In genomic region chr2:34646901-34647300, GRCh38 we compare ENCODE assay signal across 27 cellular contexts.
"Had no signal": no experiment of that assay in that cellular context is flagged by ENCODE, and none has a peak within 500 bp of the region (broad histone marks: within the 10 kb centered on the region; RNA-seq: fewer than 3 reads in every experiment).

No MANE protein-coding gene starts in this region.

- H3K36me3 ChIP-seq: stomach, suprapubic skin, thoracic aorta, thyroid gland, tibial artery, tibial nerve, transverse colon, upper lobe of left lung, upper lobe of right lung, uterus, vagina had no signal

- DNase-seq: stimulated activated CD4-positive, alpha-beta T cell treated with anti-CD3 and anti-CD28 coated beads, Interleukin-2, amount 100 ng/mL, for 48 hours; stimulated activated CD4-positive, alpha-beta T cell treated with anti-CD3 and anti-CD28 coated beads, Interleukin-4, amount 100 ng/mL, for 1 hour; stimulated activated CD4-positive, alpha-beta T cell treated with anti-CD3 and anti-CD28 coated beads, Interleukin-4, amount 100 ng/mL, for 24 hours; stimulated activated CD4-positive, alpha-beta T cell treated with anti-CD3 and anti-CD28 coated beads, Interleukin-4, amount 100 ng/mL, for 4 hours; stimulated activated CD8-positive, alpha-beta memory T cell treated with anti-CD3 and anti-CD28 coated beads, Interleukin-4, amount 100 ng/mL, for 48 hours; stimulated activated naive B cell treated with anti-CD40 and anti-IgM and Interleukin-4, amounts not matched to agents 10 μg/mL and 1 μg/mL and 100 μg/mL, for 72 hours; stimulated activated naive CD4-positive, alpha-beta T cell; stimulated activated naive CD4-positive, alpha-beta T cell treated with Interleukin-2 at 50 U/mL for 16 hours; stimulated activated naive CD8-positive, alpha-beta T cell treated with anti-CD3 and anti-CD28 coated beads, Interleukin-15, amount 100 ng/mL, for 72 hours; stimulated activated naive CD8-positive, alpha-beta T cell treated with anti-CD3 and anti-CD28 coated beads, Interleukin-15, Interleukin-2, amounts not matched to agents 100 U/mL and 50 U/mL, for 24 hours; stomach; substantia nigra; testis; thyroid gland; tibial artery; transverse colon; trophoblast cell; upper lobe of left lung; upper lobe of right lung; uterus had no signal

- H3K4me3 ChIP-seq: stomach, suprapubic skin, testis, thoracic aorta, thyroid gland, tibial artery, tibial nerve, transverse colon, upper lobe of left lung, upper lobe of right lung, uterus, vagina had no signal

- FAIRE-seq: urothelium cell line had no signal

- H3K4me1 ChIP-seq: stomach, suprapubic skin, testis, thyroid gland, tibial artery, tibial nerve, transverse colon, upper lobe of left lung, upper lobe of right lung, uterus, vagina had no signal

- ATAC-seq: stimulated activated effector memory CD8-positive, alpha-beta T cell treated with anti-CD3 and anti-CD28 coated beads, Interleukin-12 subunit alpha, Interleukin-12 subunit beta, amount 100 ng/mL, for 72 hours; stimulated activated memory B cell treated with anti-CD40 and anti-IgM and Interleukin-4, amounts not matched to agents 10 μg/mL and 1 μg/mL and 100 μg/mL, for 72 hours; stimulated activated naive B cell treated with anti-CD40 and anti-IgM and Interleukin-4, amounts not matched to agents 10 μg/mL and 1 μg/mL and 100 μg/mL, for 72 hours; stimulated activated naive CD8-positive, alpha-beta T cell treated with anti-CD3 and anti-CD28 coated beads, Interleukin-15, amount 100 ng/mL, for 72 hours; stimulated activated naive CD8-positive, alpha-beta T cell treated with anti-CD3 and anti-CD28 coated beads, Interleukin-15, Interleukin-2, amounts not matched to agents 100 U/mL and 50 U/mL, for 24 hours; upper lobe of right lung had no signal

- H3K9me3 ChIP-seq: suprapubic skin, testis, thoracic aorta, thyroid gland, tibial artery, transverse colon, upper lobe of left lung, upper lobe of right lung, uterus, vagina had no signal

- H3K27ac ChIP-seq: stomach, suprapubic skin, testis, thoracic aorta, thyroid gland, tibial artery, tibial nerve, transverse colon, upper lobe of left lung, upper lobe of right lung, uterus, vagina had no signal

- H3K27me3 ChIP-seq: stomach, suprapubic skin, testis, thyroid gland, tibial artery, tibial nerve, transverse colon, upper lobe of left lung, upper lobe of right lung, uterus, vagina had no signal
